ENCODE assay signal across 9 cellular contexts in genomic region chr9:96306958-96307357, GRCh38. TPM values are rescaled to one million over a fixed set of nuclear protein-coding genes. Genes with fewer than 3 reads are reported as not detected.
"Had no signal": no experiment of that assay in that cellular context is flagged by ENCODE, and none has a peak within 500 bp of the region (broad histone marks: within the 10 kb centered on the region; RNA-seq: fewer than 3 reads in every experiment).

No MANE protein-coding gene starts in this region.

RNA-seq across cellular contexts. Expression of gene HSD17B3, which starts 5.0 kb away (rescaled TPM):
- total RNA-seq: dermis microvascular lymphatic vessel endothelial cell, esophagus mucosa, gastrocnemius medialis, glomerular endothelial cell, kidney epithelial cell, lung microvascular endothelial cell, mesothelial cell of epicardium, myocyte had no signal
- polyA plus RNA-seq: naive thymus-derived CD8-positive, alpha-beta T cell had no signal
